Comparison of ENCODE assay signal across 12 cellular contexts in the genomic region with DNA sequence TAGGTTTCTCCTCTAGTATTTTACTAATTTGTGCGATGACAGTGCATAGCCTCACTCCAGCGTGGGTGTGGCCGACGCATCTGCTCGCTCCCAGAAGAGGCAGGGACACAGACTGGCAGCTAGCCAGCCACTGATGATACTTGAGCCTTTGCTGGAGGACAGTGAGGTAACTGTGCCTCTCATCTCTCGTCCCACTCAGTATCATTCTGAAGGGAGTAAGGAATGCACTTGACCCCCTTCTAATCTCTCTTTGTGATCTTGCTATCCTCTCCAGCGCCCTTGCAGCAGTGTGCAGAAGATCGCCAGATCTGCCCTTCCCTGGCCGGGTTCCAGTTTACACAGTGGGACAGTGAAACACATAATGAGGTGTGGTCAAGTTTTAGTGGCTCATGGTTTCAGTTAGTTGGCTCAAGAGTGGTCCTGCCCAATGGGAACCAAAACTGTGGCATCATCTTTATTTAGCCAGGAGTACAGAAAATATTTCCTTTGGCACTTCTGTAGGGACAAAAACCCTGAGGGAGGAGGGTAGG. TPM values are rescaled to one million over a fixed set of nuclear protein-coding genes. Genes with fewer than 3 reads are reported as not detected.
DNase-seq lines count a peak whose midpoint lies in the region; ATAC-seq and TF ChIP-seq lines count a peak whose summit lies in the region.
"Had no signal": no experiment of that assay in that cellular context is flagged by ENCODE, and none has a peak within 500 bp of the region (broad histone marks: within the 10 kb centered on the region; RNA-seq: fewer than 3 reads in every experiment).

No MANE protein-coding gene starts in this region.

- peak overlapping the region; percentile 65 to 87 (median 73) for H3K4me2 ChIP-seq in BLaER1 treated with 17β-estradiol and CSF1 and Interleukin-3, amounts not matched to agents 10 nM and 100 nM
- H3K4me2 ChIP-seq: neural progenitor cell had no signal

- no peak overlapping the region for H3K27ac Mint-ChIP-seq in stimulated activated effector memory CD8-positive, alpha-beta T cell treated with anti-CD3 and anti-CD28 coated beads, Interleukin-12 subunit alpha, Interleukin-12 subunit beta, amount 100 ng/mL, for 72 hours
- H3K27ac Mint-ChIP-seq in immature natural killer cell = peak overlapping the region in 1 of 6 donors; percentile 6
- H3K27ac Mint-ChIP-seq: neural progenitor cell had no signal

- 0 out of 20 replicates have a peak overlapping the region, but pooled peaks of 1 of the 10 experiments have one; percentile 5 for H3K4me3 ChIP-seq in BLaER1 treated with 17β-estradiol and CSF1 and Interleukin-3, amounts not matched to agents 10 nM and 100 nM
- H3K4me3 ChIP-seq in mucosa of descending colon = no peak overlapping the region
- H3K4me3 ChIP-seq: neural progenitor cell had no signal

- H3K9me3 Mint-ChIP-seq in stimulated activated effector memory CD8-positive, alpha-beta T cell treated with anti-CD3 and anti-CD28 coated beads, Interleukin-12 subunit alpha, Interleukin-12 subunit beta, amount 100 ng/mL, for 72 hours = no peaks in the 10 kb centered on the region
- H3K9me3 Mint-ChIP-seq in immature natural killer cell = no peaks in the 10 kb centered on the region
- H3K9me3 Mint-ChIP-seq: neural progenitor cell had no signal

- H3K36me3 ChIP-seq in BLaER1 treated with 17β-estradiol and CSF1 and Interleukin-3, amounts not matched to agents 10 nM and 100 nM = peaks cover 18 to 100% (median 95%) of the 10 kb centered on the region in 11 experiments
- no peaks in the 10 kb centered on the region for H3K36me3 ChIP-seq in mucosa of descending colon (ENCODE audit: low read depth)

- H3K36me3 Mint-ChIP-seq in stimulated activated effector memory CD8-positive, alpha-beta T cell treated with anti-CD3 and anti-CD28 coated beads, Interleukin-12 subunit alpha, Interleukin-12 subunit beta, amount 100 ng/mL, for 72 hours = peaks cover 88% of the 10 kb centered on the region
- H3K36me3 Mint-ChIP-seq in immature natural killer cell = peaks cover 0 to 3% (median 0%) of the 10 kb centered on the region in 3 donors

- intact Hi-C loops in mucosa of descending colon (cut with DNase I, micrococcal nuclease) = no loop called here

- in situ Hi-C loops in GM13977 (cut with MboI; ENCODE audit: low pct_unique_long_range_greater_than_20kb, low sequenced_read_pairs, unreplicated experiment) = no loop called here

- no peak overlapping the region for H3K4me3 Mint-ChIP-seq in stimulated activated effector memory CD8-positive, alpha-beta T cell treated with anti-CD3 and anti-CD28 coated beads, Interleukin-12 subunit alpha, Interleukin-12 subunit beta, amount 100 ng/mL, for 72 hours
- H3K4me3 Mint-ChIP-seq in immature natural killer cell = no peak overlapping the region
- H3K4me3 Mint-ChIP-seq: neural progenitor cell had no signal

- no peaks in the 10 kb centered on the region for H3K9me3 ChIP-seq in BLaER1 treated with 17β-estradiol and CSF1 and Interleukin-3, amounts not matched to agents 10 nM and 100 nM (replicated peaks in 1 of 11)
- no peaks in the 10 kb centered on the region for H3K9me3 ChIP-seq in mucosa of descending colon

- peak overlapping the region in 8 of 11 experiments; percentile 12 to 53 (median 36); a peak in 10 of 22 replicates for H3K9ac ChIP-seq in BLaER1 treated with 17β-estradiol and CSF1 and Interleukin-3, amounts not matched to agents 10 nM and 100 nM
- H3K9ac ChIP-seq: neural progenitor cell had no signal

- TF ChIP-seq CTCF in mucosa of descending colon (IDR thresholded peaks at IDR 0.05) = no peak
- no peak for TF ChIP-seq CTCF in GM13977 (IDR thresholded peaks at IDR 0.05; ENCODE audit: extremely low read depth, insufficient read depth, missing control alignments)

- no peaks in the 10 kb centered on the region for H3K27me3 Mint-ChIP-seq in immature natural killer cell (ENCODE audit: low read depth in 3 of 3)

- H3K4me1 Mint-ChIP-seq in stimulated activated effector memory CD8-positive, alpha-beta T cell treated with anti-CD3 and anti-CD28 coated beads, Interleukin-12 subunit alpha, Interleukin-12 subunit beta, amount 100 ng/mL, for 72 hours = no peaks in the 10 kb centered on the region
- no peaks in the 10 kb centered on the region for H3K4me1 Mint-ChIP-seq in immature natural killer cell
- H3K4me1 Mint-ChIP-seq: neural progenitor cell had no signal

- H4K20me1 ChIP-seq in BLaER1 treated with 17β-estradiol and CSF1 and Interleukin-3, amounts not matched to agents 10 nM and 100 nM = peaks cover 0 to 32% (median 3%) of the 10 kb centered on the region in 11 experiments; a peak in 5 of 22 replicates

- H3K4me1 ChIP-seq in BLaER1 treated with 17β-estradiol and CSF1 and Interleukin-3, amounts not matched to agents 10 nM and 100 nM = peaks cover 23 to 35% (median 28%) of the 10 kb centered on the region in 10 experiments
- H3K4me1 ChIP-seq in mucosa of descending colon (ENCODE audit: low read depth) = no peaks in the 10 kb centered on the region
- H3K4me1 ChIP-seq: neural progenitor cell had no signal

- peak overlapping the region; percentile 0 to 68 (median 49); a peak in 17 of 22 replicates for H3K27ac ChIP-seq in BLaER1 treated with 17β-estradiol and CSF1 and Interleukin-3, amounts not matched to agents 10 nM and 100 nM
- H3K27ac ChIP-seq: neural progenitor cell had no signal

- H3K27me3 ChIP-seq in BLaER1 treated with 17β-estradiol and CSF1 and Interleukin-3, amounts not matched to agents 10 nM and 100 nM = no peaks in the 10 kb centered on the region
- H3K27me3 ChIP-seq: neural progenitor cell had no signal

- ATAC-seq in mucosa of descending colon = peak; percentile 10
- ATAC-seq in stimulated activated effector memory CD8-positive, alpha-beta T cell treated with anti-CD3 and anti-CD28 coated beads, Interleukin-12 subunit alpha, Interleukin-12 subunit beta, amount 100 ng/mL, for 72 hours = no peak

- DNase-seq in NCI-H2171 (lab: John Stamatoyannopoulos, UW) (peak; percentile 49), dermis blood vessel endothelial cell (peak; percentile 49), mucosa of descending colon (peak in 2 of 3 donors; percentile 33 to 35), dedifferentiated amniotic fluid mesenchymal stem cell (ENCODE audit: extremely low spot score) (no peak), GM13977 (ENCODE audit: low spot score) (no peak), immature natural killer cell (no peak)
- no peak for DNase-seq in stimulated activated effector memory CD8-positive, alpha-beta T cell treated with anti-CD3 and anti-CD28 coated beads, Interleukin-12 subunit alpha, Interleukin-12 subunit beta, amount 100 ng/mL, for 72 hours (ENCODE audit: low spot score in 2 of 2)
- DNase-seq: activated gamma-delta T cell, MV-4-11, T1000 had no signal

RNA-seq across cellular contexts. Expression of a gene that starts 17.5 kb away (rescaled TPM):
- 7.3 and 32.2 TPM in 2 replicates for total RNA-seq in dermis blood vessel endothelial cell
- total RNA-seq in mucosa of descending colon = 10 to 100 TPM in 1 of 3 donors, 1 to 10 TPM in 2; 2.8 to 13.4 (median 4.6) TPM
- 1 to 10 TPM in 2 of 3 donors, not detected in 1; 1.6 to 2.0 TPM for polyA plus RNA-seq in immature natural killer cell

RNA-seq across cellular contexts. Expression of a gene that starts 28.0 kb away (rescaled TPM):
- total RNA-seq in dermis blood vessel endothelial cell (7.0 and 7.7 TPM in 2 replicates), mucosa of descending colon (1 to 10 TPM in 2 of 3 donors, under 1 TPM in 1; 0.43 to 1.4 (median 1.3) TPM)
- 10 to 100 TPM; 17.2 to 39.1 (median 33.0) TPM for polyA plus RNA-seq in immature natural killer cell

RNA-seq across cellular contexts. Expression of a gene that starts 47.8 kb away (rescaled TPM):
- 56.8 and 113 TPM in 2 replicates for total RNA-seq in dermis blood vessel endothelial cell
- 100 to 1,000 TPM in 2 of 3 donors, 10 to 100 TPM in 1; 95.8 to 113 (median 106) TPM for total RNA-seq in mucosa of descending colon
- 100 to 1,000 TPM in 1 of 3 donors, 10 to 100 TPM in 2; 42.3 to 105 (median 46.6) TPM for polyA plus RNA-seq in immature natural killer cell

Comparison
In these comparisons a context has a peak if more than half of its experiments do, and no peak if none do; other contexts are left out.
1. DNase-seq: peak in NCI-H2171 (single experiment), dermis blood vessel endothelial cell (single experiment) and mucosa of descending colon (2 of 3); none in dedifferentiated amniotic fluid mesenchymal stem cell (single experiment), stimulated activated effector memory CD8-positive, alpha-beta T cell treated with anti-CD3 and anti-CD28 coated beads, Interleukin-12 subunit alpha, Interleukin-12 subunit beta, amount 100 ng/mL, for 72 hours (0 of 2), GM13977 (single experiment) and immature natural killer cell (0 of 3).